In the genomic region with DNA sequence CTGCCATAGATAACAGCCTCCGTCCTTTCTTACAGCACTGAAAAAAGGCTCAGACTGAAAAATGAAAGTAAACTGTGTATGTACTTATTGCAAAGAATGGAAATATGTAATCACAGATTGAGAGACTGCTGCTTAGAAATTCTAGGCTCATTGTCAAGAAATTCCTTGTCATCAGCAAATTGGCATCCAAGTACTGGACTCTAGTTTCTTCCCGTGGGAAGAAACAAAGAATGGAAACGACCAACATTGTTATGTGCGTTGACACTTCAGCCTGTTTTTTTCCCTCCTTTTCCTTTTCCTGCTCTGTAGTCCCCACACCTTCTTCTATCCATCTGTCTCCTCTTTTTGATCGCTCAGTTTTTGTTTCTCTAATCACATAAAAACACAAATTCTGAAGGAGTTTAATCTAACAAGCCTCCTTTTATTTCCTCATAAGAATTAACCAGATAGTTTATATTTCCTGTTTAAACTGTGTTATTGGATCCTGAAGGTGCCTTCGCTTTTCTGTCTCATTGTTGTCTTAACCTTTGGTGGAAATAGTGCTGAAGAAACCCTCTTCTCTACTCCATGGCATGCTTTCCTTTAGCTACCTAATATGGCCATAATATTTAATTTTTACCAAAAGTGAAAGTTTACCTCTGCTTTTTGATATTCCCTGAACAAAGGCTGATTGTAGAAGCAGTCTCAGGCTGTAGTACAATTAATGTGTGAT, we compare ENCODE assay signal across 8 cellular contexts. TPM values are rescaled to one million over a fixed set of nuclear protein-coding genes. Genes with fewer than 3 reads are reported as not detected.
DNase-seq lines count a peak whose midpoint lies in the region; ATAC-seq, FAIRE-seq and TF ChIP-seq lines count a peak whose summit lies in the region.

No MANE protein-coding gene starts in this region.

- H3K36me3 Mint-ChIP-seq in CD8-positive, alpha-beta T cell: peaks cover 8% of the 10 kb centered on the region

- peaks cover 54% of the 10 kb centered on the region for H3K4me1 Mint-ChIP-seq in CD8-positive, alpha-beta T cell (ENCODE audit: low read depth)

- H3K27me3 ChIP-seq in CD8-positive, alpha-beta T cell (ENCODE audit: insufficient read depth, low read length): no peaks in the 10 kb centered on the region
- H3K27me3 ChIP-seq in SJSA1 (replicated peaks) (no peaks in the 10 kb centered on the region), small intestine (ENCODE audit: control insufficient read depth in 2 of 2, insufficient read depth in 2 of 2, low read length in 2 of 2) (no peaks in the 10 kb centered on the region)

- peaks cover 14% of the 10 kb centered on the region for H3K4me1 ChIP-seq in CD8-positive, alpha-beta T cell (ENCODE audit: insufficient read depth, low read length)
- H3K4me1 ChIP-seq in SJSA1 (replicated peaks): no peaks in the 10 kb centered on the region; the same call in 1 of the 2 replicates
- peaks cover 0 to 4% of the 10 kb centered on the region in 2 donors for H3K4me1 ChIP-seq in small intestine (ENCODE audit: control insufficient read depth in 2 of 2, insufficient read depth in 1 of 2, low read depth in 1 of 2, low read length in 1 of 2)

- H3K4me3 Mint-ChIP-seq in CD8-positive, alpha-beta T cell: peak overlapping the region; percentile 89

- intact Hi-C loops in CD8-positive, alpha-beta T cell (cut with DNase I, micrococcal nuclease): loop anchor here in 1 of 2 experiments (5.0 to 10.0 kb wide), 4 partner anchors 41 to 211 kb away; a partner anchor contains a TSS

- WGBS in small intestine, 3 donors: 5 to 13% (median 8%) methylated on average over 6 of the region's 6 CpGs

- FAIRE-seq in small intestine (lab: Jason Lieb, UNC): no peak

- no peaks in the 10 kb centered on the region for H3K9me3 ChIP-seq in CD8-positive, alpha-beta T cell (ENCODE audit: low read length)
- H3K9me3 ChIP-seq in SJSA1 (replicated peaks) (no peaks in the 10 kb centered on the region), small intestine (ENCODE audit: control insufficient read depth, low read depth) (no peaks in the 10 kb centered on the region)

- no peak for DNase-seq in CD8-positive, alpha-beta T cell
- peak in 1 of 2 experiments; percentile 21 for DNase-seq in SJSA1 (ENCODE audit: low read depth in 1 of 2, low spot score in 2 of 2)
- peak; percentile 77 for DNase-seq in fibroblast of villous mesenchyme (ENCODE audit: low read depth)
- DNase-seq in small intestine: peak; percentile 70
- DNase-seq in NCI-H82 (lab: John Stamatoyannopoulos, UW): no peak
- no peak for DNase-seq in NCI-H774 (lab: John Stamatoyannopoulos, UW)
- no peak for DNase-seq in DMS79 (lab: John Stamatoyannopoulos, UW)

- no peak for TF ChIP-seq CTCF in CD8-positive, alpha-beta T cell (IDR thresholded peaks at IDR 0.05)
- no peak for TF ChIP-seq CTCF in fibroblast of villous mesenchyme (IDR thresholded peaks at IDR 0.05; ENCODE audit: insufficient read depth, low read depth, low read length)

- CTCF ChIA-PET in CD8-positive, alpha-beta T cell (lab: Charles Lee): no interaction called here

- POLR2A ChIA-PET in CD8-positive, alpha-beta T cell (lab: Charles Lee): interaction anchor here (1.0 kb wide), 1 partner anchor 21 kb away, joined by 5 read pairs; a partner anchor contains a TSS

- H3K27ac Mint-ChIP-seq in CD8-positive, alpha-beta T cell: peak overlapping the region; percentile 88

- H3K9me3 Mint-ChIP-seq in CD8-positive, alpha-beta T cell: no peaks in the 10 kb centered on the region

- H3K27me3 Mint-ChIP-seq in CD8-positive, alpha-beta T cell (ENCODE audit: low read depth): no peaks in the 10 kb centered on the region

- H3K4me3 ChIP-seq in CD8-positive, alpha-beta T cell (ENCODE audit: low read depth, low read length): peak overlapping the region; percentile 53
- peak overlapping the region; percentile 27 for H3K4me3 ChIP-seq in SJSA1
- H3K4me3 ChIP-seq in fibroblast of villous mesenchyme (ENCODE audit: low read depth, low read length): peak overlapping the region; percentile 47
- peak overlapping the region; percentile 19 to 46 for H3K4me3 ChIP-seq in small intestine (ENCODE audit: low read depth in 1 of 2, low read length in 2 of 2)

- no peaks in the 10 kb centered on the region for H3K36me3 ChIP-seq in CD8-positive, alpha-beta T cell (ENCODE audit: insufficient read depth, low read length)
- no peaks in the 10 kb centered on the region for H3K36me3 ChIP-seq in SJSA1
- H3K36me3 ChIP-seq in small intestine (ENCODE audit: control insufficient read depth in 2 of 2, insufficient read depth in 2 of 2, low read length in 2 of 2): no peaks in the 10 kb centered on the region

- peak overlapping the region; percentile 47 for H3K27ac ChIP-seq in CD8-positive, alpha-beta T cell (ENCODE audit: low read depth, low read length)
- H3K27ac ChIP-seq in SJSA1 (peak overlapping the region; percentile 40), small intestine (ENCODE audit: low read depth in 1 of 2, low read length in 1 of 2) (peak overlapping the region; percentile 30 to 66)

- peak; percentile 73 for ATAC-seq in CD8-positive, alpha-beta T cell
- ATAC-seq in GM21423 (IDR thresholded peaks at IDR 0.05; ENCODE audit: unreplicated experiment): peak; percentile 82

RNA-seq across cellular contexts. Expression of a gene that starts 20.0 kb away (rescaled TPM):
- total RNA-seq in CD8-positive, alpha-beta T cell: not detected
- total RNA-seq in SJSA1 (2014; rRNA removed; shearing (Covaris generic)): not detected in 2 replicates
- 0.43 TPM in 1 of 2 replicates, not detected in the other for total RNA-seq in fibroblast of villous mesenchyme
- under 1 TPM in 1 of 3 donors, not detected in 2; 0.18 TPM for polyA plus RNA-seq in small intestine

RNA-seq across cellular contexts. Expression of a gene that starts 50.1 kb away (rescaled TPM):
- total RNA-seq in CD8-positive, alpha-beta T cell: 10 to 100 TPM; 63.5 to 75.5 TPM
- total RNA-seq in SJSA1 (2014; rRNA removed; shearing (Covaris generic)): 75.6 and 91.8 TPM in 2 replicates
- 87.0 and 133 TPM in 2 replicates for total RNA-seq in fibroblast of villous mesenchyme
- polyA plus RNA-seq in small intestine: 100 to 1,000 TPM in 1 of 3 donors, 10 to 100 TPM in 2; 82.8 to 113 (median 86.8) TPM

Comparison
In these comparisons a context has a peak if more than half of its experiments do, and no peak if none do; other contexts are left out.
1. DNase-seq: peak in fibroblast of villous mesenchyme (single experiment) and small intestine (single experiment); none in CD8-positive, alpha-beta T cell (0 of 7), NCI-H82 (single experiment), NCI-H774 (single experiment) and DMS79 (single experiment).
2. Peak in every context shown above with its lines, with median percentiles within 50 percentile points of each other: H3K27ac ChIP-seq and H3K4me3 ChIP-seq.